ENCODE assay signal across 11 cellular contexts in the genomic region with DNA sequence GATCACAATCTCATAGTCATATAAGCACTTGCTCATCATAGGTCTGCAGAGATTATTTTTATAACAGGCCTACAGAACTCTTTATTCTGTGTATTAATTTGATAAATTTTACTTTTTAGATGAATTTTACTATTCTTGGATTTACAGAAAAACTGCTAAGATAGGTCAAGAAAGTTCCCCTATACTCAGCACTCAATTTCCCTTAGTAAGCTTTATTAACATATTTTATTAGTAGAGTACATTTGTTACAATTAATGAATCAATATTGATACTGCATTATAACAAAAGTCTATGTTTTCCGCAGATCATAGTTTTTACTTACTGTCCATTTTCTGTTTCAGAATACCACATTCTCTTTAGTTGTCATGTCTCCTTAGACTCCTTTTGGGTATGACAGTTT.
"Had no signal": no experiment of that assay in that cellular context is flagged by ENCODE, and none has a peak within 500 bp of the region (broad histone marks: within the 10 kb centered on the region; RNA-seq: fewer than 3 reads in every experiment).

No MANE protein-coding gene starts in this region.

- DNase-seq: GM23248, GOT3, H7, H9, HCEC 1CT, HFFc6 had no signal

- H3K27ac ChIP-seq: GM23248 had no signal

- H3K4me2 ChIP-seq: GM23338 had no signal

- H3K4me3 ChIP-seq: GM23248, GM23338, HAP-1 had no signal

- H3K4me1 ChIP-seq: HAP-1 had no signal

- H3K9ac ChIP-seq: GM23248 had no signal

- FAIRE-seq: H1, H54 had no signal

- H2AFZ ChIP-seq: GM23248, GM23338 had no signal

- ATAC-seq: GM23338, HCT116 had no signal

- H3K36me3 ChIP-seq: HAP-1 had no signal

- H3K9me3 ChIP-seq: HAP-1 had no signal
